Comparison of ENCODE assay signal across 22 cellular contexts in genomic region chr7:50720295-50720694, GRCh38.
"Had no signal": no experiment of that assay in that cellular context is flagged by ENCODE, and none has a peak within 500 bp of the region (broad histone marks: within the 10 kb centered on the region; RNA-seq: fewer than 3 reads in every experiment).

No MANE protein-coding gene starts in this region.

- H3K4me3 ChIP-seq: MG63 had no signal

- H3K27ac ChIP-seq: RWPE1 had no signal

- ATAC-seq: HepG2, Panc1, PC-3 had no signal

- H3K27me3 ChIP-seq: MG63 had no signal

- H3K36me3 ChIP-seq: MG63 had no signal

- H3K9me3 ChIP-seq: MG63 had no signal

- DNase-seq: IMR-90, Karpas-422, KG1, MG63, NCI-H1092, NCI-H1105 treated with DMSO at 0.1 percent for 48 hours, NCI-H1436, NCI-H187, NCI-H2029, NCI-H2081 treated with DMSO at 0.1 percent for 48 hours, NCI-H2171, NCI-H226, NCI-H446, NCI-H510A, NCI-H524 treated with DMSO at 0.1 percent for 48 hours, NCI-H774, PC-3, SHP77, SW 1271 had no signal
